Comparison of ENCODE assay signal across 9 cellular contexts in genomic region chr14:91980157-91980556, GRCh38. TPM values are rescaled to one million over a fixed set of nuclear protein-coding genes. Genes with fewer than 3 reads are reported as not detected.
DNase-seq lines count a peak whose midpoint lies in the region; ATAC-seq and TF ChIP-seq lines count a peak whose summit lies in the region.
"Had no signal": no experiment of that assay in that cellular context is flagged by ENCODE, and none has a peak within 500 bp of the region (broad histone marks: within the 10 kb centered on the region; RNA-seq: fewer than 3 reads in every experiment).

No MANE protein-coding gene starts in this region.

- peaks cover 0 to 19% of the 10 kb centered on the region in 2 experiments for H3K4me1 ChIP-seq in SK-N-SH (ENCODE audit: control insufficient read depth in 1 of 2, insufficient read depth in 2 of 2, low read depth in 1 of 2, low read length in 1 of 2)

- H2AFZ ChIP-seq in SK-N-SH (ENCODE audit: low read depth) = no peak overlapping the region

- no peak overlapping the region for H3K4me2 ChIP-seq in SK-N-SH

- H3K27ac ChIP-seq in SK-N-SH (ENCODE audit: low read depth in 2 of 2, low read length in 1 of 2) = peak overlapping the region; percentile 59 to 83; a peak in 3 of 4 replicates
- H3K27ac ChIP-seq: upper lobe of left lung had no signal

- TF ChIP-seq CTCF in GM10266 (IDR thresholded peaks at IDR 0.05; ENCODE audit: control insufficient read depth, insufficient read depth, low read depth, missing control alignments) (no peak), SK-N-SH (IDR thresholded peaks at IDR 0.05) (no peak)

- DNase-seq in GM10266 (ENCODE audit: extremely low spot score) (peak; percentile 31), SK-N-SH (no peak), glomerular visceral epithelial cell (ENCODE audit: extremely low spot score) (peak; percentile 70), NCI-H82 treated with DMSO at 0.1 percent for 48 hours (lab: John Stamatoyannopoulos, UW; ENCODE audit: unreplicated experiment) (no peak), DMS153 treated with DMSO at 0.1 percent for 48 hours (lab: John Stamatoyannopoulos, UW; ENCODE audit: unreplicated experiment) (no peak), OCI-M2 (lab: John Stamatoyannopoulos, UW; ENCODE audit: unreplicated experiment) (no peak), NCI-H1694 (lab: John Stamatoyannopoulos, UW) (no peak)
- DNase-seq: upper lobe of left lung had no signal

- no peaks in the 10 kb centered on the region for H3K9me3 ChIP-seq in SK-N-SH
- H3K9me3 ChIP-seq: upper lobe of left lung had no signal

- H3K4me3 ChIP-seq in SK-N-SH (ENCODE audit: low read depth in 2 of 2, low read length in 1 of 2) = no peak overlapping the region
- H3K4me3 ChIP-seq: upper lobe of left lung had no signal

- peak; percentile 84 for ATAC-seq in HG02623 (IDR thresholded peaks at IDR 0.05; ENCODE audit: unreplicated experiment)

- TF ChIP-seq RAD21 in SK-N-SH (IDR thresholded peaks at IDR 0.05; ENCODE audit: low read length) = no peak

- H3K27me3 ChIP-seq in SK-N-SH (ENCODE audit: insufficient read depth) = no peaks in the 10 kb centered on the region
- H3K27me3 ChIP-seq: upper lobe of left lung had no signal

- H3K9me2 ChIP-seq in SK-N-SH = no peaks in the 10 kb centered on the region

- TF ChIP-seq EP300 in SK-N-SH (IDR thresholded peaks at IDR 0.05; ENCODE audit: borderline replicate concordance in 1 of 2, low read depth in 1 of 2, low read length in 1 of 2) = peak in 1 of 2 experiments; percentile 74; a peak in 1 of 4 replicates

- no peaks in the 10 kb centered on the region for H4K20me1 ChIP-seq in SK-N-SH (ENCODE audit: insufficient read depth)

- peaks cover 9 to 37% of the 10 kb centered on the region in 2 experiments for H3K36me3 ChIP-seq in SK-N-SH (replicated peaks in 1 of 2; ENCODE audit: control insufficient read depth in 1 of 2, insufficient read depth in 2 of 2, low read length in 1 of 2)

- POLR2A ChIA-PET in SK-N-SH (lab: Yijun Ruan, JAX) = no interaction called here

- H3K79me2 ChIP-seq in SK-N-SH (ENCODE audit: insufficient read depth) = peaks cover 33% of the 10 kb centered on the region; the same call in 1 of the 2 replicates

- peaks cover 30% of the 10 kb centered on the region for H3F3A ChIP-seq in SK-N-SH (replicated peaks; ENCODE audit: insufficient read depth)

- CTCF ChIA-PET in SK-N-SH (lab: Yijun Ruan, JAX) = no interaction called here

- H3K9ac ChIP-seq in SK-N-SH = no peak overlapping the region

TF ChIP-seq in SK-N-SH, 30 proteins besides CTCF, POLR2A, EP300 and RAD21:
- TF ChIP-seq TEAD4 (IDR thresholded peaks at IDR 0.05; ENCODE audit: borderline replicate concordance, insufficient read depth) (peak; percentile 24; the same call in 1 of the 2 replicates), CHD2 (IDR thresholded peaks at IDR 0.05; ENCODE audit: low read length, partially characterized antibody) (no peak), ZBTB33 (IDR thresholded peaks at IDR 0.05; ENCODE audit: borderline replicate concordance, low read depth) (0 out of 2 replicates have a peak, but pooled peaks have one; percentile 24), RXRA (IDR thresholded peaks at IDR 0.05; ENCODE audit: borderline replicate concordance, low read depth) (peak; percentile 42; the same call in 1 of the 2 replicates), POLR2AphosphoS5 (IDR thresholded peaks at IDR 0.05; ENCODE audit: low read depth, low read length) (peak; percentile 68; the same call in 1 of the 2 replicates), TCF12 (IDR thresholded peaks at IDR 0.05) (peak; percentile 88), USF1 (IDR thresholded peaks at IDR 0.05; ENCODE audit: borderline replicate concordance, low read depth) (peak; percentile 75), PBX3 (IDR thresholded peaks at IDR 0.05) (peak; percentile 89), JUND (IDR thresholded peaks at IDR 0.05) (peak; percentile 89), FOSL2 (IDR thresholded peaks at IDR 0.05; ENCODE audit: borderline replicate concordance, low read depth) (peak; percentile 96), FOXM1 (IDR thresholded peaks at IDR 0.05; ENCODE audit: low read depth) (no peak), NFIC (IDR thresholded peaks at IDR 0.05; ENCODE audit: borderline replicate concordance) (peak; percentile 66; the same call in 1 of the 2 replicates)
- TF ChIP-seq, protein P1, sequence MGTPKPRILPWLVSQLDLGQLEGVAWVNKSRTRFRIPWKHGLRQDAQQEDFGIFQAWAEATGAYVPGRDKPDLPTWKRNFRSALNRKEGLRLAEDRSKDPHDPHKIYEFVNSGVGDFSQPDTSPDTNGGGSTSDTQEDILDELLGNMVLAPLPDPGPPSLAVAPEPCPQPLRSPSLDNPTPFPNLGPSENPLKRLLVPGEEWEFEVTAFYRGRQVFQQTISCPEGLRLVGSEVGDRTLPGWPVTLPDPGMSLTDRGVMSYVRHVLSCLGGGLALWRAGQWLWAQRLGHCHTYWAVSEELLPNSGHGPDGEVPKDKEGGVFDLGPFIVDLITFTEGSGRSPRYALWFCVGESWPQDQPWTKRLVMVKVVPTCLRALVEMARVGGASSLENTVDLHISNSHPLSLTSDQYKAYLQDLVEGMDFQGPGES (IDR thresholded peaks at IDR 0.05; ENCODE audit: low read depth, low read length) = no peak
TF ChIP-seq in SK-N-SH: peak in this region for 10.

RNA-seq across cellular contexts. Expression of gene FBLN5, which starts 32.7 kb away (rescaled TPM):
- polyA plus RNA-seq in SK-N-SH (2012; rRNA removed) = 36.7 and 39.8 TPM in 2 replicates
- 39.8 and 41.0 TPM in 2 replicates for polyA plus RNA-seq in SK-N-SH (2012; cell fraction: cytosol; rRNA removed)
- polyA plus RNA-seq in SK-N-SH (2012; cell fraction: nucleus; rRNA removed) = 35.2 and 35.3 TPM in 2 replicates

RNA-seq across cellular contexts. Expression of gene TRIP11, which starts 59.7 kb away (rescaled TPM):
- polyA plus RNA-seq in SK-N-SH (2012; rRNA removed) = 4.6 and 7.2 TPM in 2 replicates
- polyA plus RNA-seq in SK-N-SH (2012; cell fraction: cytosol; rRNA removed) = 7.1 and 7.7 TPM in 2 replicates
- polyA plus RNA-seq in SK-N-SH (2012; cell fraction: nucleus; rRNA removed) = 2.8 and 5.8 TPM in 2 replicates

Comparison
In these comparisons a context has a peak if more than half of its experiments do, and no peak if none do; other contexts are left out.
1. DNase-seq: peak in GM10266 (single experiment) and glomerular visceral epithelial cell (single experiment); none in SK-N-SH (single experiment), NCI-H82 treated with DMSO at 0.1 percent for 48 hours (single experiment), DMS153 treated with DMSO at 0.1 percent for 48 hours (single experiment), OCI-M2 (single experiment) and NCI-H1694 (single experiment).